ENCODE assay signal across 9 cellular contexts in the genomic region with DNA sequence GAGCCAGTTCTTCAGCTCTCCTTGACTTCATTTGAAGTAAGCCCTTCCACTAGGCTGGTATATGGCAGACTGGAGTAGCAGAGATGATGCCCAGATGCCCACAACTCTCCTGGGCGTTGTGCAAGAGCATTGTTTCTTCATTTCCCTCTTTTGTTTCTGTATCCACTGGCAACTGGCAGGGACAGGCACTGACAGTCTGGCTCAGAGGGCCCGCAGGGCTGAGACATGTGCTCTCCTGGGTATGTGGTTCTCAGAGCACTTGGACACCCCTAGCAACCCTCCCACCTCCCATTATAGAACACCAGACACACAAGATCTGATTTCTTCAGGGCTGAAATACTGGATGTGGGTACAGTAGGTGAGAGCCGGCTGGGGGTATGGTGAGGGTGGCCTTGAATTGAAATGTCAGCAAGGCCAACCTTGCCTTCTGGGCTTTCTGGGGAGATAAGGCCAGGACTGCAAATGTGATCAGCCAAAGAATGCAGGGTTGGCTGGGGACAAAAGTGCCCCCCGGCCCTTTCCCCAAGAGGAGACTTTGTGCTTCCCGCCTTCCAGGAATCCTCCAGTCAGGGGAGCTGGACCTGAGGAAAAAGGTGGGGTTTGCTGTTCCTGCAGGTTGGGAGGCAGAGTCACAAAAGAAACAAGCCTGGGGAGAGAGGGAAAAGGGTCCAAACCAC. TPM values are rescaled to one million over a fixed set of nuclear protein-coding genes. Genes with fewer than 3 reads are reported as not detected.
DNase-seq lines count a peak whose midpoint lies in the region; ATAC-seq and TF ChIP-seq lines count a peak whose summit lies in the region.
"Had no signal": no experiment of that assay in that cellular context is flagged by ENCODE, and none has a peak within 500 bp of the region (broad histone marks: within the 10 kb centered on the region; RNA-seq: fewer than 3 reads in every experiment).

No MANE protein-coding gene starts in this region.

- no peak overlapping the region for H3K4me3 ChIP-seq in upper lobe of left lung

- BruUV-seq in MCF 10A (replicated peaks; lab: Mats Ljungman, UMichigan): no TSS peak

- H3K27me3 ChIP-seq in upper lobe of left lung: no peaks in the 10 kb centered on the region

- peaks cover 6 to 18% (median 8%) of the 10 kb centered on the region in 4 donors for H3K4me1 ChIP-seq in upper lobe of left lung

- intact Hi-C loops in MCF 10A (cut with micrococcal nuclease): loop anchor here (1.0 to 2.0 kb wide), 3 partner anchors 72 to 145 kb away; no protein-coding TSS in a partner anchor
- intact Hi-C loops in activated T-helper 2 cell treated with anti-CD3 and anti-CD28 coated beads, Interferon-gamma antibody, Interleukin-2, Interleukin-4, amounts not matched to agents 10 μg/mL and 5 μg/mL and 100 μg/mL, durations not matched to agents 14 hours and 24 hours and 36 hours (cut with micrococcal nuclease): no loop called here

- TF ChIP-seq EP300 in upper lobe of left lung (IDR thresholded peaks at IDR 0.05): no peak

- H3K9me3 ChIP-seq in upper lobe of left lung: no peaks in the 10 kb centered on the region

- CTCF ChIA-PET in MCF 10A (lab: Yijun Ruan, JAX): interaction anchor here (0.6 to 2.2 kb wide), 28 partner anchors 9 to 575 kb away, joined by 3 to 23 read pairs (median 4); partner anchors contain the start of gene HSPA9

- H3K27me3 Mint-ChIP-seq in MCF 10A (ENCODE audit: insufficient read depth, unreplicated experiment): no peaks in the 10 kb centered on the region
- peaks cover 14% of the 10 kb centered on the region for H3K27me3 Mint-ChIP-seq in activated T-helper 2 cell treated with anti-CD3 and anti-CD28 coated beads, Interferon-gamma antibody, Interleukin-2, Interleukin-4, amounts not matched to agents 10 μg/mL and 5 μg/mL and 100 μg/mL, durations not matched to agents 14 hours and 24 hours and 36 hours (ENCODE audit: low read depth)

- H3K9me3 Mint-ChIP-seq in MCF 10A (ENCODE audit: unreplicated experiment): no peaks in the 10 kb centered on the region
- no peaks in the 10 kb centered on the region for H3K9me3 Mint-ChIP-seq in activated T-helper 2 cell treated with anti-CD3 and anti-CD28 coated beads, Interferon-gamma antibody, Interleukin-2, Interleukin-4, amounts not matched to agents 10 μg/mL and 5 μg/mL and 100 μg/mL, durations not matched to agents 14 hours and 24 hours and 36 hours

- WGBS in upper lobe of left lung, 2 donors: 63 to 67% methylated on average over 4 to 5 of the region's 5 CpGs

- POLR2A ChIA-PET in MCF 10A (lab: Yijun Ruan, JAX): interaction anchor here (0.6 to 2.2 kb wide), 24 partner anchors 9 to 1247 kb away, joined by 3 to 27 read pairs (median 5); partner anchors contain the start of genes CTNNA1 and HSPA9

- H3K36me3 Mint-ChIP-seq in MCF 10A (ENCODE audit: insufficient read depth, unreplicated experiment): no peaks in the 10 kb centered on the region
- H3K36me3 Mint-ChIP-seq in activated T-helper 2 cell treated with anti-CD3 and anti-CD28 coated beads, Interferon-gamma antibody, Interleukin-2, Interleukin-4, amounts not matched to agents 10 μg/mL and 5 μg/mL and 100 μg/mL, durations not matched to agents 14 hours and 24 hours and 36 hours (ENCODE audit: low read depth): no peaks in the 10 kb centered on the region
- H3K36me3 Mint-ChIP-seq: activated CD8-positive, alpha-beta memory T cell treated with anti-CD3 and anti-CD28 coated beads, Interleukin-2, amount 10 ng/mL, durations not matched to agents 7 days and 5 days had no signal

- peak overlapping the region; percentile 5 for H3K4me3 Mint-ChIP-seq in MCF 10A (ENCODE audit: unreplicated experiment)
- no peak overlapping the region for H3K4me3 Mint-ChIP-seq in activated T-helper 2 cell treated with anti-CD3 and anti-CD28 coated beads, Interferon-gamma antibody, Interleukin-2, Interleukin-4, amounts not matched to agents 10 μg/mL and 5 μg/mL and 100 μg/mL, durations not matched to agents 14 hours and 24 hours and 36 hours (ENCODE audit: low read depth)
- H3K4me3 Mint-ChIP-seq: activated CD8-positive, alpha-beta memory T cell treated with anti-CD3 and anti-CD28 coated beads, Interleukin-2, amount 10 ng/mL, durations not matched to agents 7 days and 5 days had no signal

- H3K36me3 ChIP-seq in upper lobe of left lung: no peaks in the 10 kb centered on the region

- H3K4me1 Mint-ChIP-seq in MCF 10A (ENCODE audit: insufficient read depth, unreplicated experiment): peaks cover 39% of the 10 kb centered on the region
- peaks cover 26% of the 10 kb centered on the region for H3K4me1 Mint-ChIP-seq in activated T-helper 2 cell treated with anti-CD3 and anti-CD28 coated beads, Interferon-gamma antibody, Interleukin-2, Interleukin-4, amounts not matched to agents 10 μg/mL and 5 μg/mL and 100 μg/mL, durations not matched to agents 14 hours and 24 hours and 36 hours (ENCODE audit: low read depth)

- H3K27ac Mint-ChIP-seq in MCF 10A (ENCODE audit: low read depth, unreplicated experiment): peak overlapping the region; percentile 96
- no peak overlapping the region for H3K27ac Mint-ChIP-seq in activated T-helper 2 cell treated with anti-CD3 and anti-CD28 coated beads, Interferon-gamma antibody, Interleukin-2, Interleukin-4, amounts not matched to agents 10 μg/mL and 5 μg/mL and 100 μg/mL, durations not matched to agents 14 hours and 24 hours and 36 hours
- H3K27ac Mint-ChIP-seq: activated CD8-positive, alpha-beta memory T cell treated with anti-CD3 and anti-CD28 coated beads, Interleukin-2, amount 10 ng/mL, durations not matched to agents 7 days and 5 days had no signal

- peak overlapping the region in 2 of 4 donors; percentile 28 to 42 for H3K27ac ChIP-seq in upper lobe of left lung

- ATAC-seq in upper lobe of left lung (ENCODE audit: low FRiP score in 2 of 2): peak; percentile 24 to 63

- TF ChIP-seq CTCF in MCF 10A (IDR thresholded peaks at IDR 0.05; ENCODE audit: unreplicated experiment): no peak
- no peak for TF ChIP-seq CTCF in upper lobe of left lung (IDR thresholded peaks at IDR 0.05)

- DNase-seq in NCI-H2029 (lab: John Stamatoyannopoulos, UW): peak; percentile 32
- no peak for DNase-seq in NCI-H2029 treated with DMSO at 0.1 percent for 48 hours (lab: John Stamatoyannopoulos, UW)
- peak; percentile 99 for DNase-seq in MCF 10A (ENCODE audit: unreplicated experiment)
- peak; percentile 38 for DNase-seq in left kidney (ENCODE audit: low read depth, low spot score)
- DNase-seq in upper lobe of left lung: peak in 1 of 2 donors; percentile 29
- no peak for DNase-seq in stimulated activated CD4-positive, alpha-beta T cell treated with anti-CD3 and anti-CD28 coated beads, Interleukin-2, amount 100 ng/mL, for 48 hours
- no peak for DNase-seq in activated T-helper 2 cell treated with anti-CD3 and anti-CD28 coated beads, Interferon-gamma antibody, Interleukin-2, Interleukin-4, amounts not matched to agents 10 μg/mL and 5 μg/mL and 100 μg/mL, durations not matched to agents 14 hours and 24 hours and 36 hours (ENCODE audit: low spot score)
- DNase-seq in cerebellar nuclear complex (lab: John Stamatoyannopoulos, UW): no peak
- DNase-seq: activated CD8-positive, alpha-beta memory T cell treated with anti-CD3 and anti-CD28 coated beads, Interleukin-2, amount 10 ng/mL, durations not matched to agents 7 days and 5 days had no signal

- no peak for TF ChIP-seq POLR2A in upper lobe of left lung (IDR thresholded peaks at IDR 0.05)

RNA-seq across cellular contexts. Expression of gene CTNNA1, which starts 28.6 kb away (rescaled TPM):
- total RNA-seq in MCF 10A (2022) (519 and 638 TPM in 2 replicates), upper lobe of left lung (100 to 1,000 TPM; 352 to 505 (median 415) TPM)
- total RNA-seq in activated T-helper 2 cell treated with anti-CD3 and anti-CD28 coated beads, Interferon-gamma antibody, Interleukin-2, Interleukin-4, amounts not matched to agents 10 μg/mL and 5 μg/mL and 100 μg/mL, durations not matched to agents 14 hours and 24 hours and 36 hours: 272 and 298 TPM in 2 replicates

Comparison
In these comparisons a context has a peak if more than half of its experiments do, and no peak if none do; other contexts are left out.
1. DNase-seq: peak in NCI-H2029 (single experiment), MCF 10A (single experiment) and left kidney (single experiment); none in NCI-H2029 treated with DMSO at 0.1 percent for 48 hours (single experiment), stimulated activated CD4-positive, alpha-beta T cell treated with anti-CD3 and anti-CD28 coated beads, Interleukin-2, amount 100 ng/mL, for 48 hours (0 of 2), activated T-helper 2 cell treated with anti-CD3 and anti-CD28 coated beads, Interferon-gamma antibody, Interleukin-2, Interleukin-4, amounts not matched to agents 10 μg/mL and 5 μg/mL and 100 μg/mL, durations not matched to agents 14 hours and 24 hours and 36 hours (single experiment) and cerebellar nuclear complex (0 of 2).